Comparison of ENCODE assay signal across 21 cellular contexts in the genomic region with DNA sequence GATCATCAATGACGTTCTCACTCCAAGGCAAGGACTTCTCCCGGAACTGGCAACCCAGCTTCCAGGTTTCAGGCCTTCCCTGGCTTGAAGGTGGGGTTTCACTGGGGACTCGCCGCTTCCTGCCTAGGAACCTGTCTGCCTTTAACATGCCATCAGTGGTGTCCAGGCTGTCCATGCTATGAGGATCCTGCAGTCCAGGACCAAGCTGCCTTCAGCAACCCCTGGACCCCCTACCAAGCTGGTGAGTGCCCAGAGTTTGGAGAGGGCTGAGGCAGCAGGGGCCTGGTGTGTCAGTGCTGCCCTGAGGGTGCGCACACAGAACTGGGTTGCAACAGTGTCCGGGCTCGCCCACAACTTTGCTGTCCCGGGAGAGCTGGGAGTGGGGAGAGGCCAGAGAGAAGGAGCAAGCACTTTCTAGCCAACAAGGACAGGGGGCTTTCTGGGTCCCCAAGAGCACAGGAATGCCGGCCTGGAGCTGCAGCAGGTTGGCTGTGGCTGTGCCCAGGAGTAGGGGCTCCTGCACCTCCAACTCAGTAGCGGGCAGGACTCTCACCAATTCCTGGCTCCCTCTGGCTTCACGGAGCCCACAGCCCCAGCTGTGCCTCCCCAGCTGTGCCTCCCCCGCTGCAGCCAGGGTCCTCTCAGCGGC.
DNase-seq lines count a peak whose midpoint lies in the region; ATAC-seq, FAIRE-seq and TF ChIP-seq lines count a peak whose summit lies in the region.
"Had no signal": no experiment of that assay in that cellular context is flagged by ENCODE, and none has a peak within 500 bp of the region (broad histone marks: within the 10 kb centered on the region; RNA-seq: fewer than 3 reads in every experiment).

No MANE protein-coding gene starts in this region.

- H3K4me3 ChIP-seq in OCI-LY3 (ENCODE audit: low read length) (no peak overlapping the region), kidney (ENCODE audit: low read length in 2 of 2) (no peak overlapping the region)
- H3K4me3 ChIP-seq: MG63, SK-N-MC had no signal

- TF ChIP-seq CTCF in CD14-positive monocyte (IDR thresholded peaks at IDR 0.05) (no peak), OCI-LY3 (IDR thresholded peaks at IDR 0.05; ENCODE audit: low read depth, low read length) (no peak), kidney (IDR thresholded peaks at IDR 0.05; ENCODE audit: borderline replicate concordance, extremely low read depth, insufficient read depth) (no peak)

- H2AFZ ChIP-seq in OCI-LY3 (ENCODE audit: low read depth, low read length) = 0 out of 2 replicates have a peak overlapping the region, but pooled peaks have one; percentile 16

- H3K27ac ChIP-seq in OCI-LY3 (ENCODE audit: low read length) (no peak overlapping the region), kidney (ENCODE audit: low read depth in 2 of 2, low read length in 2 of 2) (no peak overlapping the region)
- H3K27ac ChIP-seq: RWPE1, SK-N-MC had no signal

- H3K9me3 Mint-ChIP-seq in CD14-positive monocyte = peaks cover 9 to 29% (median 14%) of the 10 kb centered on the region in 7 donors
- H3K9me3 Mint-ChIP-seq in stimulated activated memory B cell treated with anti-CD40 and anti-IgM and Interleukin-4, amounts not matched to agents 10 μg/mL and 1 μg/mL and 100 μg/mL, for 72 hours = no peaks in the 10 kb centered on the region

- no peak for FAIRE-seq in kidney (lab: Jason Lieb, UNC)
- FAIRE-seq: HTR-8/SVneo had no signal

- H3K4me1 Mint-ChIP-seq in CD14-positive monocyte = no peaks in the 10 kb centered on the region
- no peaks in the 10 kb centered on the region for H3K4me1 Mint-ChIP-seq in stimulated activated memory B cell treated with anti-CD40 and anti-IgM and Interleukin-4, amounts not matched to agents 10 μg/mL and 1 μg/mL and 100 μg/mL, for 72 hours
- H3K4me1 Mint-ChIP-seq: CD4-positive, CD25-positive, alpha-beta regulatory T cell had no signal

- H3K36me3 ChIP-seq in OCI-LY3 (replicated peaks; ENCODE audit: low read depth, low read length) = no peaks in the 10 kb centered on the region
- H3K36me3 ChIP-seq in kidney (ENCODE audit: control insufficient read depth in 1 of 2, insufficient read depth in 2 of 2, low read length in 2 of 2) = no peaks in the 10 kb centered on the region
- H3K36me3 ChIP-seq: MG63 had no signal

- no peak overlapping the region for H3K4me3 Mint-ChIP-seq in CD14-positive monocyte
- H3K4me3 Mint-ChIP-seq in stimulated activated memory B cell treated with anti-CD40 and anti-IgM and Interleukin-4, amounts not matched to agents 10 μg/mL and 1 μg/mL and 100 μg/mL, for 72 hours = no peak overlapping the region
- H3K4me3 Mint-ChIP-seq: CD4-positive, CD25-positive, alpha-beta regulatory T cell had no signal

- H3K9ac ChIP-seq in OCI-LY3 (ENCODE audit: low read length) (no peak overlapping the region), kidney (ENCODE audit: low read length in 2 of 2) (no peak overlapping the region)

- H3K27me3 ChIP-seq in OCI-LY3 (ENCODE audit: low read depth, low read length) = no peaks in the 10 kb centered on the region
- H3K27me3 ChIP-seq: MG63 had no signal

- no peaks in the 10 kb centered on the region for H3K4me1 ChIP-seq in OCI-LY3 (ENCODE audit: low read length)
- H3K4me1 ChIP-seq in kidney (ENCODE audit: control insufficient read depth in 1 of 2, insufficient read depth in 1 of 2, low read depth in 1 of 2, low read length in 2 of 2) = no peaks in the 10 kb centered on the region

- H3K4me2 ChIP-seq in OCI-LY3 (ENCODE audit: low read length) = no peak overlapping the region

- no peaks in the 10 kb centered on the region for H4K20me1 ChIP-seq in OCI-LY3 (ENCODE audit: insufficient read depth, low read length)

- H3K27me3 Mint-ChIP-seq in CD14-positive monocyte (ENCODE audit: low read depth in 3 of 3) = no peaks in the 10 kb centered on the region
- H3K27me3 Mint-ChIP-seq in stimulated activated memory B cell treated with anti-CD40 and anti-IgM and Interleukin-4, amounts not matched to agents 10 μg/mL and 1 μg/mL and 100 μg/mL, for 72 hours = no peaks in the 10 kb centered on the region
- H3K27me3 Mint-ChIP-seq: CD4-positive, CD25-positive, alpha-beta regulatory T cell had no signal

- peak; percentile 27 for ATAC-seq in stimulated activated memory B cell treated with anti-CD40 and anti-IgM and Interleukin-4, amounts not matched to agents 10 μg/mL and 1 μg/mL and 100 μg/mL, for 72 hours
- no peak for ATAC-seq in GM21360 (IDR thresholded peaks at IDR 0.05; ENCODE audit: unreplicated experiment)
- ATAC-seq in HG03095 (IDR thresholded peaks at IDR 0.05; ENCODE audit: unreplicated experiment) = no peak
- ATAC-seq: HCT116, Panc1 had no signal

- H3K36me3 Mint-ChIP-seq in CD14-positive monocyte = no peaks in the 10 kb centered on the region
- no peaks in the 10 kb centered on the region for H3K36me3 Mint-ChIP-seq in stimulated activated memory B cell treated with anti-CD40 and anti-IgM and Interleukin-4, amounts not matched to agents 10 μg/mL and 1 μg/mL and 100 μg/mL, for 72 hours
- H3K36me3 Mint-ChIP-seq: CD4-positive, CD25-positive, alpha-beta regulatory T cell had no signal

- H3K27ac Mint-ChIP-seq in CD14-positive monocyte = no peak overlapping the region
- H3K27ac Mint-ChIP-seq in stimulated activated memory B cell treated with anti-CD40 and anti-IgM and Interleukin-4, amounts not matched to agents 10 μg/mL and 1 μg/mL and 100 μg/mL, for 72 hours = no peak overlapping the region
- H3K27ac Mint-ChIP-seq: CD4-positive, CD25-positive, alpha-beta regulatory T cell had no signal

- H3K79me2 ChIP-seq in OCI-LY3 (ENCODE audit: low read length) = no peaks in the 10 kb centered on the region

- intact Hi-C loops in CD14-positive monocyte (cut with micrococcal nuclease) = no loop called here
- intact Hi-C loops in kidney (cut with DNase I) = no loop called here

- H3K9me3 ChIP-seq in OCI-LY3 (ENCODE audit: insufficient read depth, low read length) (no peaks in the 10 kb centered on the region), kidney (ENCODE audit: control insufficient read depth in 1 of 2, low read length in 2 of 2) (no peaks in the 10 kb centered on the region)
- H3K9me3 ChIP-seq: MG63 had no signal

- DNase-seq in CD14-positive monocyte (ENCODE audit: low spot score) = peak; percentile 38
- peak; percentile 52 for DNase-seq in kidney
- no peak for DNase-seq in HK-2 (ENCODE audit: unreplicated experiment)
- DNase-seq: CD4-positive, CD25-positive, alpha-beta regulatory T cell; KBM-7; MG63; NCI-H1105 treated with DMSO at 0.1 percent for 48 hours; NCI-H146; NCI-H2029; NCI-H446; NCI-H526 treated with DMSO at 0.1 percent for 48 hours; SHP77 treated with DMSO at 0.1 percent for 48 hours had no signal
